Comparison of ENCODE assay signal across 1 cellular context in genomic region chr11:65888163-65888814, GRCh38.
TF ChIP-seq lines count a peak whose summit lies in the region.

TSS of gene FIBP (minus strand) at chr11:65888471. CDS start at chr11:65888418, 53 bp downstream.

TF ChIP-seq in HepG2, 621 proteins besides CTCF, POLR2A, EP300 and RAD21 (continued from another document and continues in another):
- TF ChIP-seq, protein P1, sequence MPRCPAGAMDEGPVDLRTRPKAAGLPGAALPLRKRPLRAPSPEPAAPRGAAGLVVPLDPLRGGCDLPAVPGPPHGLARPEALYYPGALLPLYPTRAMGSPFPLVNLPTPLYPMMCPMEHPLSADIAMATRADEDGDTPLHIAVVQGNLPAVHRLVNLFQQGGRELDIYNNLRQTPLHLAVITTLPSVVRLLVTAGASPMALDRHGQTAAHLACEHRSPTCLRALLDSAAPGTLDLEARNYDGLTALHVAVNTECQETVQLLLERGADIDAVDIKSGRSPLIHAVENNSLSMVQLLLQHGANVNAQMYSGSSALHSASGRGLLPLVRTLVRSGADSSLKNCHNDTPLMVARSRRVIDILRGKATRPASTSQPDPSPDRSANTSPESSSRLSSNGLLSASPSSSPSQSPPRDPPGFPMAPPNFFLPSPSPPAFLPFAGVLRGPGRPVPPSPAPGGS (CRISPR knock-in tag; IDR thresholded peaks at IDR 0.05): no peak
- peak; percentile 90 for TF ChIP-seq THAP11 (CRISPR knock-in tag; IDR thresholded peaks at IDR 0.05)
- TF ChIP-seq MZF1 (CRISPR knock-in tag; IDR thresholded peaks at IDR 0.05; ENCODE audit: borderline replicate concordance): no peak
- TF ChIP-seq ETV5 (CRISPR knock-in tag; IDR thresholded peaks at IDR 0.05; ENCODE audit: borderline replicate concordance): peak; percentile 86
- TF ChIP-seq FOXK1 (CRISPR knock-in tag; IDR thresholded peaks at IDR 0.05; ENCODE audit: borderline replicate concordance, low read depth): peak; percentile 83
- TF ChIP-seq IKZF5 (CRISPR knock-in tag; IDR thresholded peaks at IDR 0.05): peak; percentile 50
- no peak for TF ChIP-seq CEBPZ (IDR thresholded peaks at IDR 0.05; ENCODE audit: low read length)
- TF ChIP-seq ZFY (CRISPR knock-in tag; IDR thresholded peaks at IDR 0.05): peak; percentile 66; the same call in 1 of the 2 replicates
- TF ChIP-seq, protein P2, sequence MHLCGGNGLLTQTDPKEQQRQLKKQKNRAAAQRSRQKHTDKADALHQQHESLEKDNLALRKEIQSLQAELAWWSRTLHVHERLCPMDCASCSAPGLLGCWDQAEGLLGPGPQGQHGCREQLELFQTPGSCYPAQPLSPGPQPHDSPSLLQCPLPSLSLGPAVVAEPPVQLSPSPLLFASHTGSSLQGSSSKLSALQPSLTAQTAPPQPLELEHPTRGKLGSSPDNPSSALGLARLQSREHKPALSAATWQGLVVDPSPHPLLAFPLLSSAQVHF (CRISPR knock-in tag; IDR thresholded peaks at IDR 0.05): 0 out of 2 replicates have a peak, but pooled peaks have one; percentile 24
- peak; percentile 59; the same call in 1 of the 2 replicates for TF ChIP-seq ZNF792 (CRISPR knock-in tag; IDR thresholded peaks at IDR 0.05)
- TF ChIP-seq NFYB (CRISPR knock-in tag; IDR thresholded peaks at IDR 0.05): peak; percentile 49; the same call in 1 of the 2 replicates
- TF ChIP-seq KAT7 (CRISPR knock-in tag; IDR thresholded peaks at IDR 0.05; ENCODE audit: borderline replicate concordance): peak; percentile 46; the same call in 1 of the 2 replicates
- 0 out of 2 replicates have a peak, but pooled peaks have one; percentile 39 for TF ChIP-seq ZNF749 (CRISPR knock-in tag; IDR thresholded peaks at IDR 0.05; ENCODE audit: borderline replicate concordance)
- peak; percentile 71 for TF ChIP-seq ZFX (CRISPR knock-in tag; IDR thresholded peaks at IDR 0.05; ENCODE audit: low read depth)
- no peak for TF ChIP-seq ZNF775 (CRISPR knock-in tag; IDR thresholded peaks at IDR 0.05; ENCODE audit: borderline replicate concordance)
- TF ChIP-seq ZFP1 (CRISPR knock-in tag; IDR thresholded peaks at IDR 0.05): 0 out of 2 replicates have a peak, but pooled peaks have one; percentile 37
- peak; percentile 66 for TF ChIP-seq ZBTB40 (IDR thresholded peaks at IDR 0.05)
- TF ChIP-seq ZBTB40 (CRISPR knock-in tag; IDR thresholded peaks at IDR 0.05): peak; percentile 46; the same call in 1 of the 2 replicates
- no peak for TF ChIP-seq ZNF609 (CRISPR knock-in tag; IDR thresholded peaks at IDR 0.05; ENCODE audit: borderline replicate concordance)
- TF ChIP-seq ZNF333 (CRISPR knock-in tag; IDR thresholded peaks at IDR 0.05; ENCODE audit: borderline replicate concordance): 0 out of 2 replicates have a peak, but pooled peaks have one; percentile 6
- peak; percentile 25 for TF ChIP-seq FOSL2 (CRISPR knock-in tag; IDR thresholded peaks at IDR 0.05)
- peak; percentile 35 for TF ChIP-seq GATAD2A (CRISPR knock-in tag; IDR thresholded peaks at IDR 0.05)
- 0 out of 2 replicates have a peak, but pooled peaks have one; percentile 72 for TF ChIP-seq ZNF878 (CRISPR knock-in tag; IDR thresholded peaks at IDR 0.05)
- 0 out of 2 replicates have a peak, but pooled peaks have one; percentile 24 for TF ChIP-seq ZNF614 (CRISPR knock-in tag; IDR thresholded peaks at IDR 0.05; ENCODE audit: borderline replicate concordance)
- TF ChIP-seq, protein P3, sequence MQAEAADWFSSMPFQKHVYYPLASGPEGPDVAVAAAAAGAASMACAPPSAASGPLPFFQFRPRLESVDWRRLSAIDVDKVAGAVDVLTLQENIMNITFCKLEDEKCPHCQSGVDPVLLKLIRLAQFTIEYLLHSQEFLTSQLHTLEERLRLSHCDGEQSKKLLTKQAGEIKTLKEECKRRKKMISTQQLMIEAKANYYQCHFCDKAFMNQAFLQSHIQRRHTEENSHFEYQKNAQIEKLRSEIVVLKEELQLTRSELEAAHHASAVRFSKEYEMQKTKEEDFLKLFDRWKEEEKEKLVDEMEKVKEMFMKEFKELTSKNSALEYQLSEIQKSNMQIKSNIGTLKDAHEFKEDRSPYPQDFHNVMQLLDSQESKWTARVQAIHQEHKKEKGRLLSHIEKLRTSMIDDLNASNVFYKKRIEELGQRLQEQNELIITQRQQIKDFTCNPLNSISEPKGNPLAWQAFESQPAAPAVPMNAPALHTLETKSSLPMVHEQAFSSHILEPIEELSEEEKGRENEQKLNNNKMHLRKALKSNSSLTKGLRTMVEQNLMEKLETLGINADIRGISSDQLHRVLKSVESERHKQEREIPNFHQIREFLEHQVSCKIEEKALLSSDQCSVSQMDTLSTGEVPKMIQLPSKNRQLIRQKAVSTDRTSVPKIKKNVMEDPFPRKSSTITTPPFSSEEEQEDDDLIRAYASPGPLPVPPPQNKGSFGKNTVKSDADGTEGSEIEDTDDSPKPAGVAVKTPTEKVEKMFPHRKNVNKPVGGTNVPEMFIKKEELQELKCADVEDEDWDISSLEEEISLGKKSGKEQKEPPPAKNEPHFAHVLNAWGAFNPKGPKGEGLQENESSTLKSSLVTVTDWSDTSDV (CRISPR knock-in tag; IDR thresholded peaks at IDR 0.05): no peak
